ENCODE assay signal across 1 cellular context in genomic region chr18:75129717-75130477, GRCh38.
TF ChIP-seq lines count a peak whose summit lies in the region.

No MANE protein-coding gene starts in this region.

TF ChIP-seq in HepG2, 621 proteins besides CTCF, POLR2A, EP300 and RAD21 (continued from another document):
- TF ChIP-seq ZBTB25 (CRISPR knock-in tag; IDR thresholded peaks at IDR 0.05) (no peak), CREB1 (IDR thresholded peaks at IDR 0.05) (no peak), CREB1 (CRISPR knock-in tag; IDR thresholded peaks at IDR 0.05) (no peak)
